Comparison of ENCODE assay signal across 32 cellular contexts in the genomic region with DNA sequence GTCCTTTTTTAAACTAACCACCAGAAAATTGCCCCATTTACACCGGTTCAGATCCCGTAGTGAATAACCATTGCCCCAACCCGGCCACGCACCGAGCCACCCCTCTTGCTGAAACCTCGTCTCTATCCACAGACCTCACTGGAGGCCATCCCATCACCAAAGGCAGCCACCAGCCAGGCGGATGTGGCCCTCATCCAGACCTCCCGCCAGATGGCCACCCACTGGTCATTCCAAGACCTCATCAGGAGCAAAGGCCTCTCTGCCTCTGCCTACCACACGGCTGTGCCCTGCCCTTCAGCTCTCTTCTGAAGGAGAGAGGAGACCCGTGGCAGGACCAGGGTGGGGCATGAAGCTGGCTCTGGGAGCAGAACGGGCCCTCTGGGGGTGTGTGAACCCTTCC. TPM values are rescaled to one million over a fixed set of nuclear protein-coding genes. Genes with fewer than 3 reads are reported as not detected.
"Had no signal": no experiment of that assay in that cellular context is flagged by ENCODE, and none has a peak within 500 bp of the region (broad histone marks: within the 10 kb centered on the region; RNA-seq: fewer than 3 reads in every experiment).

No MANE protein-coding gene starts in this region.

- H3K27me3 ChIP-seq: adrenal gland, brain microvascular endothelial cell had no signal

- H3K4me3 ChIP-seq: adrenal gland, PC-9 had no signal

- H3K27ac ChIP-seq: adrenal gland, brain microvascular endothelial cell, PC-9, VCaP had no signal

- ATAC-seq: activated naive CD4-positive, alpha-beta T cell treated with anti-CD3 and anti-CD28 coated beads, Interleukin-2, amount 50 U/mL, for 72 hours; activated T-cell treated with anti-CD3 and anti-CD28 coated beads, Interleukin-2, amount 50 U/mL, for 4 hours had no signal

- DNase-seq: activated B cell treated with CpG ODN at 0.5 μM for 24 hours; activated CD4-positive, alpha-beta memory T cell treated with anti-CD3 and anti-CD28 coated beads for 36 hours; activated CD4-positive, alpha-beta T cell treated with anti-CD3 and anti-CD28 coated beads for 4 hours; activated CD4-positive, alpha-beta T cell treated with anti-CD3 and anti-CD28 coated beads, Interleukin-2, amount 50 U/mL, for 1 hour; activated CD4-positive, CD25-positive, alpha-beta regulatory T cell treated with anti-CD3 and anti-CD28 coated beads, Interleukin-2, amount 50 U/mL, for 72 hours; activated CD8-positive, alpha-beta memory T cell treated with anti-CD3 and anti-CD28 coated beads, Interleukin-2, amount 50 U/mL, for 4 hours; activated gamma-delta T cell treated with Interleukin-2 at 50 U/mL for 16 hours; activated naive CD4-positive, alpha-beta T cell treated with anti-CD3 and anti-CD28 coated beads for 36 hours; activated T-cell treated with anti-CD3 and anti-CD28 coated beads for 4 hours; activated T-cell treated with anti-CD3 and anti-CD28 coated beads, Interleukin-2, amount 50 U/mL, for 4 hours; adrenal gland; brain microvascular endothelial cell; NCI-H1092 treated with DMSO at 0.1 percent for 48 hours; NCI-H146; NCI-H187; NCI-H2029 treated with DMSO at 0.1 percent for 48 hours; NCI-H2107; NCI-H2171; NCI-H510A; NCI-H526; NCI-H748 treated with DMSO at 0.1 percent for 48 hours; NK-92 treated with Interleukin-12 subunit alpha and Interleukin-12 subunit beta, amount 100 ng/mL, for 24 hours; PC-9; Right ventricle myocardium superior; SW 1271; T-helper 1 cell; T-helper 2 cell; T-helper 9 cell had no signal

RNA-seq across cellular contexts. Expression of gene CDH5, which starts 38.2 kb away (rescaled TPM):
- total RNA-seq: activated B cell treated with CpG ODN at 0.5 μM for 24 hours; activated CD4-positive, alpha-beta memory T cell treated with anti-CD3 and anti-CD28 coated beads for 36 hours; activated naive CD4-positive, alpha-beta T cell treated with anti-CD3 and anti-CD28 coated beads for 36 hours; activated naive CD4-positive, alpha-beta T cell treated with anti-CD3 and anti-CD28 coated beads, Interleukin-2, amount 50 U/mL, for 72 hours; activated T-helper 1 cell treated with anti-CD3 and anti-CD28 coated beads, Interleukin-12 subunit alpha, Interleukin-12 subunit beta, Interleukin-2, Interleukin-4 antibody, amounts not matched to agents 30 ng/mL and 10 ng/mL and 1 ng/mL, durations not matched to agents 14 hours and 24 hours and 36 hours; LHCN-M2 had no signal
